ENCODE assay signal across 9 cellular contexts in the genomic region with DNA sequence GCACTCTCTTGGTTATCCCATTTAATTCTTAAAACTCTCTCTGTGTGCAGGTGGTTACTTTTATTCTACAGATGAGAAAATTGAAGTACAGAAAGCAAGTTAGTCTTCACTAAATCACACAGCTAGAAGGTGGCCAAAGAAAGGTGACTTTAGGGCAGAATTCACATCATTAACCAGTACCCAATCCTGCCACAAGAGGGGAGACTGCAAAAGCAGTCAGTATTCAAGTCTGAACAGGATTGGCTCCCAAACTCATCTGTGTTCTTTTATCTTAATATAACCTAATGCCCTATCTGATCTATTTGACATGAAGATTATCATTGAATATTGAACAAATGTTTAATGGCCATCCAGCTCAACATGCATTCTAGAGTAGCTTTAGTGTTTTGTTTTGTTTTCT.
DNase-seq lines count a peak whose midpoint lies in the region; ATAC-seq and TF ChIP-seq lines count a peak whose summit lies in the region.
"Had no signal": no experiment of that assay in that cellular context is flagged by ENCODE, and none has a peak within 500 bp of the region (broad histone marks: within the 10 kb centered on the region; RNA-seq: fewer than 3 reads in every experiment).

No MANE protein-coding gene starts in this region.

- H3K4me1 ChIP-seq in SK-N-SH (ENCODE audit: control insufficient read depth in 1 of 2, insufficient read depth in 2 of 2, low read depth in 1 of 2, low read length in 1 of 2) = no peaks in the 10 kb centered on the region; a peak in 1 of 4 replicates
- H3K4me1 ChIP-seq in tibial nerve = peaks cover 0 to 9% (median 0%) of the 10 kb centered on the region in 4 donors
- H3K4me1 ChIP-seq in right cardiac atrium (ENCODE audit: control insufficient read depth, insufficient read depth, low read length) = no peaks in the 10 kb centered on the region

- H3K36me3 ChIP-seq in SK-N-SH (replicated peaks in 1 of 2; ENCODE audit: control insufficient read depth in 1 of 2, insufficient read depth in 2 of 2, low read length in 1 of 2) (no peaks in the 10 kb centered on the region), brain microvascular endothelial cell (replicated peaks) (no peaks in the 10 kb centered on the region), tibial nerve (no peaks in the 10 kb centered on the region)

- H3K27ac ChIP-seq in SK-N-SH (ENCODE audit: low read depth in 2 of 2, low read length in 1 of 2) (no peak overlapping the region), brain microvascular endothelial cell (no peak overlapping the region), tibial nerve (no peak overlapping the region), right cardiac atrium (ENCODE audit: low read length) (no peak overlapping the region)

- H4K20me1 ChIP-seq in SK-N-SH (ENCODE audit: insufficient read depth) = no peaks in the 10 kb centered on the region

- H3K9me3 ChIP-seq in SK-N-SH (no peaks in the 10 kb centered on the region), tibial nerve (no peaks in the 10 kb centered on the region), right cardiac atrium (ENCODE audit: control insufficient read depth, low read length) (no peaks in the 10 kb centered on the region)

- in situ Hi-C loops in brain microvascular endothelial cell (cut with HindIII; ENCODE audit: low pct_ligation_motif_present, low sequenced_read_pairs) = no loop called here

- H3K9me2 ChIP-seq in SK-N-SH = no peaks in the 10 kb centered on the region

- H3K27me3 ChIP-seq in SK-N-SH (ENCODE audit: insufficient read depth) (no peaks in the 10 kb centered on the region), brain microvascular endothelial cell (replicated peaks) (no peaks in the 10 kb centered on the region), tibial nerve (no peaks in the 10 kb centered on the region), right cardiac atrium (ENCODE audit: control insufficient read depth, insufficient read depth) (no peaks in the 10 kb centered on the region)

- no peaks in the 10 kb centered on the region for H3K36me3 Mint-ChIP-seq in activated naive CD4-positive, alpha-beta T cell treated with anti-CD3 and anti-CD28 coated beads, Interleukin-2, amount 50 U/mL, for 72 hours

- TF ChIP-seq EP300 in SK-N-SH (IDR thresholded peaks at IDR 0.05; ENCODE audit: borderline replicate concordance in 1 of 2, low read depth in 1 of 2, low read length in 1 of 2) (no peak), tibial nerve (IDR thresholded peaks at IDR 0.05) (no peak)

- H2AFZ ChIP-seq in SK-N-SH (ENCODE audit: low read depth) = no peak overlapping the region

- DNase-seq in SK-N-SH (no peak), brain microvascular endothelial cell (no peak), tibial nerve (ENCODE audit: low spot score in 2 of 2) (peak in 1 of 2 donors; percentile 13), right cardiac atrium (no peak)
- DNase-seq in activated naive CD4-positive, alpha-beta T cell treated with anti-CD3 and anti-CD28 coated beads, Interleukin-2, amount 50 U/mL, for 72 hours (ENCODE audit: low spot score in 2 of 2) = no peak
- DNase-seq: NCI-H2227 treated with DMSO at 0.1 percent for 48 hours had no signal

- intact Hi-C loops in right cardiac atrium (cut with DNase I) = no loop called here

- no peak overlapping the region for H3K4me2 ChIP-seq in SK-N-SH

- TF ChIP-seq RAD21 in SK-N-SH (IDR thresholded peaks at IDR 0.05; ENCODE audit: low read length) = no peak; the same call in 1 of the 2 replicates

- POLR2A ChIA-PET in SK-N-SH (lab: Yijun Ruan, JAX) = no interaction called here

- H3K27ac Mint-ChIP-seq in activated naive CD4-positive, alpha-beta T cell treated with anti-CD3 and anti-CD28 coated beads, Interleukin-2, amount 50 U/mL, for 72 hours = no peak overlapping the region

- H3F3A ChIP-seq in SK-N-SH (replicated peaks; ENCODE audit: insufficient read depth) = peaks cover 17% of the 10 kb centered on the region

- H3K9ac ChIP-seq in SK-N-SH = no peak overlapping the region

- peaks cover under 1 to 10% of the 10 kb centered on the region in 2 donors for H3K9me3 Mint-ChIP-seq in activated naive CD4-positive, alpha-beta T cell treated with anti-CD3 and anti-CD28 coated beads, Interleukin-2, amount 50 U/mL, for 72 hours

- TF ChIP-seq CTCF in SK-N-SH (IDR thresholded peaks at IDR 0.05) (peak; percentile 40), brain microvascular endothelial cell (IDR thresholded peaks at IDR 0.05; ENCODE audit: low read depth, low read length, missing control alignments) (peak; percentile 61), tibial nerve (IDR thresholded peaks at IDR 0.05) (peak in 3 of 5 experiments; percentile 14 to 25 (median 20))

- TF ChIP-seq POLR2A in tibial nerve (IDR thresholded peaks at IDR 0.05) = no peak

- no peaks in the 10 kb centered on the region for H3K79me2 ChIP-seq in SK-N-SH (ENCODE audit: insufficient read depth)

- ATAC-seq in SK-N-SH treated with all-trans-retinoic acid at 6 μM for 48 hours (no peak), HG03280 (IDR thresholded peaks at IDR 0.05; ENCODE audit: unreplicated experiment) (peak; percentile 84), right cardiac atrium (no peak), GM18520 (IDR thresholded peaks at IDR 0.05; ENCODE audit: unreplicated experiment) (no peak)
- ATAC-seq in activated naive CD4-positive, alpha-beta T cell treated with anti-CD3 and anti-CD28 coated beads, Interleukin-2, amount 50 U/mL, for 72 hours = no peak

- CTCF ChIA-PET in SK-N-SH (lab: Yijun Ruan, JAX) = interaction anchor here (1.6 kb wide), 1 partner anchor 10 kb away, joined by 5 read pairs; no protein-coding TSS in a partner anchor

- H3K4me3 ChIP-seq in SK-N-SH (ENCODE audit: low read depth in 2 of 2, low read length in 1 of 2) (no peak overlapping the region; a peak in 1 of 4 replicates), brain microvascular endothelial cell (ENCODE audit: low read depth, low read length) (no peak overlapping the region), tibial nerve (no peak overlapping the region), right cardiac atrium (ENCODE audit: low read length) (no peak overlapping the region)

TF ChIP-seq in SK-N-SH, 30 proteins besides CTCF, POLR2A, EP300 and RAD21:
- TF ChIP-seq, protein P1, sequence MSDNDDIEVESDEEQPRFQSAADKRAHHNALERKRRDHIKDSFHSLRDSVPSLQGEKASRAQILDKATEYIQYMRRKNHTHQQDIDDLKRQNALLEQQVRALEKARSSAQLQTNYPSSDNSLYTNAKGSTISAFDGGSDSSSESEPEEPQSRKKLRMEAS (IDR thresholded peaks at IDR 0.05; ENCODE audit: low read depth) = no peak

TF ChIP-seq in SK-N-SH treated with all-trans-retinoic acid at 6 μM for 48 hours, 23 proteins besides CTCF, POLR2A, EP300 and RAD21 (continues in another document):
- TF ChIP-seq RARB (CRISPR knock-in tag; IDR thresholded peaks at IDR 0.05) (no peak), CSDC2 (CRISPR knock-in tag; IDR thresholded peaks at IDR 0.05) (no peak), TCF4 (CRISPR knock-in tag; IDR thresholded peaks at IDR 0.05; ENCODE audit: borderline replicate concordance) (no peak), SNAI2 (CRISPR knock-in tag; IDR thresholded peaks at IDR 0.05) (no peak), ESRRG (CRISPR knock-in tag; IDR thresholded peaks at IDR 0.05) (no peak), BACH2 (CRISPR knock-in tag; IDR thresholded peaks at IDR 0.05; ENCODE audit: borderline replicate concordance) (no peak), ZNF8 (CRISPR knock-in tag; IDR thresholded peaks at IDR 0.05) (no peak), ISL1 (CRISPR knock-in tag; IDR thresholded peaks at IDR 0.05) (no peak), GLIS3 (CRISPR knock-in tag; IDR thresholded peaks at IDR 0.05) (no peak), PPARA (CRISPR knock-in tag; IDR thresholded peaks at IDR 0.05; ENCODE audit: borderline replicate concordance) (no peak)
- TF ChIP-seq, protein P2, sequence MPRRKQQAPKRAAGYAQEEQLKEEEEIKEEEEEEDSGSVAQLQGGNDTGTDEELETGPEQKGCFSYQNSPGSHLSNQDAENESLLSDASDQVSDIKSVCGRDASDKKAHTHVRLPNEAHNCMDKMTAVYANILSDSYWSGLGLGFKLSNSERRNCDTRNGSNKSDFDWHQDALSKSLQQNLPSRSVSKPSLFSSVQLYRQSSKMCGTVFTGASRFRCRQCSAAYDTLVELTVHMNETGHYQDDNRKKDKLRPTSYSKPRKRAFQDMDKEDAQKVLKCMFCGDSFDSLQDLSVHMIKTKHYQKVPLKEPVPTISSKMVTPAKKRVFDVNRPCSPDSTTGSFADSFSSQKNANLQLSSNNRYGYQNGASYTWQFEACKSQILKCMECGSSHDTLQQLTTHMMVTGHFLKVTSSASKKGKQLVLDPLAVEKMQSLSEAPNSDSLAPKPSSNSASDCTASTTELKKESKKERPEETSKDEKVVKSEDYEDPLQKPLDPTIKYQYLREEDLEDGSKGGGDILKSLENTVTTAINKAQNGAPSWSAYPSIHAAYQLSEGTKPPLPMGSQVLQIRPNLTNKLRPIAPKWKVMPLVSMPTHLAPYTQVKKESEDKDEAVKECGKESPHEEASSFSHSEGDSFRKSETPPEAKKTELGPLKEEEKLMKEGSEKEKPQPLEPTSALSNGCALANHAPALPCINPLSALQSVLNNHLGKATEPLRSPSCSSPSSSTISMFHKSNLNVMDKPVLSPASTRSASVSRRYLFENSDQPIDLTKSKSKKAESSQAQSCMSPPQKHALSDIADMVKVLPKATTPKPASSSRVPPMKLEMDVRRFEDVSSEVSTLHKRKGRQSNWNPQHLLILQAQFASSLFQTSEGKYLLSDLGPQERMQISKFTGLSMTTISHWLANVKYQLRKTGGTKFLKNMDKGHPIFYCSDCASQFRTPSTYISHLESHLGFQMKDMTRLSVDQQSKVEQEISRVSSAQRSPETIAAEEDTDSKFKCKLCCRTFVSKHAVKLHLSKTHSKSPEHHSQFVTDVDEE (CRISPR knock-in tag; IDR thresholded peaks at IDR 0.05) = no peak
- TF ChIP-seq, protein P3, sequence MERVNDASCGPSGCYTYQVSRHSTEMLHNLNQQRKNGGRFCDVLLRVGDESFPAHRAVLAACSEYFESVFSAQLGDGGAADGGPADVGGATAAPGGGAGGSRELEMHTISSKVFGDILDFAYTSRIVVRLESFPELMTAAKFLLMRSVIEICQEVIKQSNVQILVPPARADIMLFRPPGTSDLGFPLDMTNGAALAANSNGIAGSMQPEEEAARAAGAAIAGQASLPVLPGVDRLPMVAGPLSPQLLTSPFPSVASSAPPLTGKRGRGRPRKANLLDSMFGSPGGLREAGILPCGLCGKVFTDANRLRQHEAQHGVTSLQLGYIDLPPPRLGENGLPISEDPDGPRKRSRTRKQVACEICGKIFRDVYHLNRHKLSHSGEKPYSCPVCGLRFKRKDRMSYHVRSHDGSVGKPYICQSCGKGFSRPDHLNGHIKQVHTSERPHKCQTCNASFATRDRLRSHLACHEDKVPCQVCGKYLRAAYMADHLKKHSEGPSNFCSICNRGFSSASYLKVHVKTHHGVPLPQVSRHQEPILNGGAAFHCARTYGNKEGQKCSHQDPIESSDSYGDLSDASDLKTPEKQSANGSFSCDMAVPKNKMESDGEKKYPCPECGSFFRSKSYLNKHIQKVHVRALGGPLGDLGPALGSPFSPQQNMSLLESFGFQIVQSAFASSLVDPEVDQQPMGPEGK (CRISPR knock-in tag; IDR thresholded peaks at IDR 0.05; ENCODE audit: borderline replicate concordance) = no peak
